1 cellular context compared by ENCODE assay signal in the genomic region with DNA sequence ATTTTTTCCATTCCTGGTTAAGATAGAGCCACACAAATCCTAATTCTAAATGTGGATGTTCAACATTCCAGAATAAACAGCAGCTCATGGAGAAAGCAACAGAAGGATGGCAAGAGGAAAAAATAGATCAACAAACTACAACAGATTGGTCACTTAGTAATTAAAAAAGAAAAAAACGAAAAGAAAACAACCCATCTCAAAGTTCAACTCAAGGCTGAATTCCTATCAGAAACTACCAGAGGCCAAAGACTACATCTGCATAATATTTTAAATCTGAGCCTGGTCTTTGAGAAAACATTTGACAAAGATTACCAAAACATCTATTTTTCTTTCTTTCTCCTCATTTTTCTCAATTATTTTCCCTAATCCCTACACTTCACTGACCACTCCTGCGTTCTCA.
TF ChIP-seq lines count a peak whose summit lies in the region.

No MANE protein-coding gene starts in this region.

TF ChIP-seq in liver, 16 proteins besides CTCF, POLR2A, EP300 and RAD21:
- TF ChIP-seq, protein P1, sequence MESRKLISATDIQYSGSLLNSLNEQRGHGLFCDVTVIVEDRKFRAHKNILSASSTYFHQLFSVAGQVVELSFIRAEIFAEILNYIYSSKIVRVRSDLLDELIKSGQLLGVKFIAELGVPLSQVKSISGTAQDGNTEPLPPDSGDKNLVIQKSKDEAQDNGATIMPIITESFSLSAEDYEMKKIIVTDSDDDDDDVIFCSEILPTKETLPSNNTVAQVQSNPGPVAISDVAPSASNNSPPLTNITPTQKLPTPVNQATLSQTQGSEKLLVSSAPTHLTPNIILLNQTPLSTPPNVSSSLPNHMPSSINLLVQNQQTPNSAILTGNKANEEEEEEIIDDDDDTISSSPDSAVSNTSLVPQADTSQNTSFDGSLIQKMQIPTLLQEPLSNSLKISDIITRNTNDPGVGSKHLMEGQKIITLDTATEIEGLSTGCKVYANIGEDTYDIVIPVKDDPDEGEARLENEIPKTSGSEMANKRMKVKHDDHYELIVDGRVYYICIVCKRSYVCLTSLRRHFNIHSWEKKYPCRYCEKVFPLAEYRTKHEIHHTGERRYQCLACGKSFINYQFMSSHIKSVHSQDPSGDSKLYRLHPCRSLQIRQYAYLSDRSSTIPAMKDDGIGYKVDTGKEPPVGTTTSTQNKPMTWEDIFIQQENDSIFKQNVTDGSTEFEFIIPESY (IDR thresholded peaks at IDR 0.05), result no peak
- TF ChIP-seq JUND (IDR thresholded peaks at IDR 0.05) (no peak), HNF4A (conservative IDR thresholded peaks at IDR 0.05) (peak; percentile 39 to 59), RXRA (IDR thresholded peaks at IDR 0.05) (peak; percentile 33 to 43), FOXA2 (IDR thresholded peaks at IDR 0.05) (no peak), NR2F2 (IDR thresholded peaks at IDR 0.05) (no peak), EGR1 (IDR thresholded peaks at IDR 0.05; ENCODE audit: low read depth in 2 of 2) (no peak), SP1 (IDR thresholded peaks at IDR 0.05) (peak; percentile 23), HNF4G (IDR thresholded peaks at IDR 0.05) (no peak), GABPA (IDR thresholded peaks at IDR 0.05 in 1 of 2, conservative IDR thresholded peaks at IDR 0.05 in 1 of 2) (no peak), YY1 (IDR thresholded peaks at IDR 0.05) (no peak), FOXA1 (IDR thresholded peaks at IDR 0.05) (no peak), TAF1 (conservative IDR thresholded peaks at IDR 0.05) (no peak)
- TF ChIP-seq, protein P2, sequence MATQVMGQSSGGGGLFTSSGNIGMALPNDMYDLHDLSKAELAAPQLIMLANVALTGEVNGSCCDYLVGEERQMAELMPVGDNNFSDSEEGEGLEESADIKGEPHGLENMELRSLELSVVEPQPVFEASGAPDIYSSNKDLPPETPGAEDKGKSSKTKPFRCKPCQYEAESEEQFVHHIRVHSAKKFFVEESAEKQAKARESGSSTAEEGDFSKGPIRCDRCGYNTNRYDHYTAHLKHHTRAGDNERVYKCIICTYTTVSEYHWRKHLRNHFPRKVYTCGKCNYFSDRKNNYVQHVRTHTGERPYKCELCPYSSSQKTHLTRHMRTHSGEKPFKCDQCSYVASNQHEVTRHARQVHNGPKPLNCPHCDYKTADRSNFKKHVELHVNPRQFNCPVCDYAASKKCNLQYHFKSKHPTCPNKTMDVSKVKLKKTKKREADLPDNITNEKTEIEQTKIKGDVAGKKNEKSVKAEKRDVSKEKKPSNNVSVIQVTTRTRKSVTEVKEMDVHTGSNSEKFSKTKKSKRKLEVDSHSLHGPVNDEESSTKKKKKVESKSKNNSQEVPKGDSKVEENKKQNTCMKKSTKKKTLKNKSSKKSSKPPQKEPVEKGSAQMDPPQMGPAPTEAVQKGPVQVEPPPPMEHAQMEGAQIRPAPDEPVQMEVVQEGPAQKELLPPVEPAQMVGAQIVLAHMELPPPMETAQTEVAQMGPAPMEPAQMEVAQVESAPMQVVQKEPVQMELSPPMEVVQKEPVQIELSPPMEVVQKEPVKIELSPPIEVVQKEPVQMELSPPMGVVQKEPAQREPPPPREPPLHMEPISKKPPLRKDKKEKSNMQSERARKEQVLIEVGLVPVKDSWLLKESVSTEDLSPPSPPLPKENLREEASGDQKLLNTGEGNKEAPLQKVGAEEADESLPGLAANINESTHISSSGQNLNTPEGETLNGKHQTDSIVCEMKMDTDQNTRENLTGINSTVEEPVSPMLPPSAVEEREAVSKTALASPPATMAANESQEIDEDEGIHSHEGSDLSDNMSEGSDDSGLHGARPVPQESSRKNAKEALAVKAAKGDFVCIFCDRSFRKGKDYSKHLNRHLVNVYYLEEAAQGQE (IDR thresholded peaks at IDR 0.05), result peak; percentile 17
- TF ChIP-seq, protein P3, sequence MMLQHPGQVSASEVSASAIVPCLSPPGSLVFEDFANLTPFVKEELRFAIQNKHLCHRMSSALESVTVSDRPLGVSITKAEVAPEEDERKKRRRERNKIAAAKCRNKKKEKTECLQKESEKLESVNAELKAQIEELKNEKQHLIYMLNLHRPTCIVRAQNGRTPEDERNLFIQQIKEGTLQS (IDR thresholded peaks at IDR 0.05), result no peak
- TF ChIP-seq, protein P4, sequence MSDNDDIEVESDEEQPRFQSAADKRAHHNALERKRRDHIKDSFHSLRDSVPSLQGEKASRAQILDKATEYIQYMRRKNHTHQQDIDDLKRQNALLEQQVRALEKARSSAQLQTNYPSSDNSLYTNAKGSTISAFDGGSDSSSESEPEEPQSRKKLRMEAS (IDR thresholded peaks at IDR 0.05), result no peak
